ENCODE assay signal across 8 cellular contexts in genomic region chr5:52799983-52800393, GRCh38. TPM values are rescaled to one million over a fixed set of nuclear protein-coding genes. Genes with fewer than 3 reads are reported as not detected.
DNase-seq lines count a peak whose midpoint lies in the region; ATAC-seq, FAIRE-seq and TF ChIP-seq lines count a peak whose summit lies in the region.

No MANE protein-coding gene starts in this region.

- H3K4me1 ChIP-seq in breast epithelium (peaks cover 0 to 6% of the 10 kb centered on the region in 2 donors), small intestine (ENCODE audit: control insufficient read depth in 2 of 2, insufficient read depth in 1 of 2, low read depth in 1 of 2, low read length in 1 of 2) (peaks cover 5% of the 10 kb centered on the region in 2 donors)

- peak; percentile 87 for ATAC-seq in HG03159 (IDR thresholded peaks at IDR 0.05; ENCODE audit: unreplicated experiment)

- H3K27me3 ChIP-seq in WERI-Rb-1 (ENCODE audit: insufficient read depth, low read depth, severe bottlenecking) (no peaks in the 10 kb centered on the region), breast epithelium (no peaks in the 10 kb centered on the region), small intestine (ENCODE audit: control insufficient read depth in 2 of 2, insufficient read depth in 2 of 2, low read length in 2 of 2) (no peaks in the 10 kb centered on the region)

- H3K36me3 ChIP-seq in WERI-Rb-1 (peaks cover 26% of the 10 kb centered on the region), breast epithelium (no peaks in the 10 kb centered on the region), small intestine (ENCODE audit: control insufficient read depth in 2 of 2, insufficient read depth in 2 of 2, low read length in 2 of 2) (peaks cover 0 to 2% of the 10 kb centered on the region in 2 donors)

- H3K9me3 ChIP-seq in WERI-Rb-1 (ENCODE audit: severe bottlenecking) (no peaks in the 10 kb centered on the region), breast epithelium (no peaks in the 10 kb centered on the region), small intestine (ENCODE audit: control insufficient read depth, low read depth) (no peaks in the 10 kb centered on the region)

- peak; percentile 81 for TF ChIP-seq POLR2A in GM18951 (IDR thresholded peaks at IDR 0.05; ENCODE audit: extremely low read depth, insufficient read depth, insufficient read length)
- TF ChIP-seq POLR2A in breast epithelium (IDR thresholded peaks at IDR 0.05) = peak; percentile 65

- H3K27ac ChIP-seq in WERI-Rb-1 (peak overlapping the region; percentile 77), breast epithelium (peak overlapping the region; percentile 83 to 91), small intestine (ENCODE audit: low read depth in 1 of 2, low read length in 1 of 2) (peak overlapping the region; percentile 76 to 93)

- TF ChIP-seq CTCF in WERI-Rb-1 (IDR thresholded peaks at IDR 0.05; ENCODE audit: low read depth, low read length) (no peak), breast epithelium (IDR thresholded peaks at IDR 0.05) (no peak)

- DNase-seq in AG08396 (ENCODE audit: low spot score) (peak; percentile 95), NCI-H2196 treated with DMSO at 0.1 percent for 48 hours (lab: John Stamatoyannopoulos, UW; ENCODE audit: unreplicated experiment) (peak; percentile 52), WERI-Rb-1 (peak; percentile 95), breast epithelium (ENCODE audit: low spot score in 2 of 2) (peak; percentile 85 to 88), iPS-NIHi11 (ENCODE audit: low spot score) (peak; percentile 89), small intestine (peak; percentile 93)

- 0% methylated on average over 34 of the region's 34 CpGs for WGBS in small intestine, 3 donors

- no peak for FAIRE-seq in small intestine (lab: Jason Lieb, UNC)

- intact Hi-C loops in breast epithelium (cut with DNase I; ENCODE audit: low total_unique reads) = no loop called here

- in situ Hi-C loops in GM18951 (cut with MboI; ENCODE audit: low sequenced_read_pairs, unreplicated experiment) = no loop called here

- peak overlapping the region; percentile 89 for H3K4me3 ChIP-seq in WERI-Rb-1 (ENCODE audit: low read depth, low read length)
- peak overlapping the region; percentile 56 to 79 (median 71) for H3K4me3 ChIP-seq in breast epithelium
- H3K4me3 ChIP-seq in small intestine (ENCODE audit: low read depth in 1 of 2, low read length in 2 of 2) = peak overlapping the region; percentile 47 to 74

RNA-seq across cellular contexts. Expression of gene ITGA1, which starts 12.3 kb away (rescaled TPM):
- total RNA-seq in breast epithelium = 10 to 100 TPM; 26.2 to 49.2 (median 36.6) TPM
- 1 to 10 TPM; 1.6 to 7.5 (median 2.4) TPM for polyA plus RNA-seq in small intestine

RNA-seq across cellular contexts. Expression of gene PELO, which starts 12.3 kb away (rescaled TPM):
- total RNA-seq in breast epithelium = 10 to 100 TPM; 11.7 to 16.7 (median 12.1) TPM
- 1 to 10 TPM; 4.0 to 9.7 (median 9.0) TPM for polyA plus RNA-seq in small intestine

Comparison
In these comparisons a context has a peak if more than half of its experiments do, and no peak if none do; other contexts are left out.
1. Peak in every context shown above with its lines: DNase-seq, ATAC-seq, H3K4me3 ChIP-seq and H3K27ac ChIP-seq.